ENCODE assay signal across 28 cellular contexts in the genomic region with DNA sequence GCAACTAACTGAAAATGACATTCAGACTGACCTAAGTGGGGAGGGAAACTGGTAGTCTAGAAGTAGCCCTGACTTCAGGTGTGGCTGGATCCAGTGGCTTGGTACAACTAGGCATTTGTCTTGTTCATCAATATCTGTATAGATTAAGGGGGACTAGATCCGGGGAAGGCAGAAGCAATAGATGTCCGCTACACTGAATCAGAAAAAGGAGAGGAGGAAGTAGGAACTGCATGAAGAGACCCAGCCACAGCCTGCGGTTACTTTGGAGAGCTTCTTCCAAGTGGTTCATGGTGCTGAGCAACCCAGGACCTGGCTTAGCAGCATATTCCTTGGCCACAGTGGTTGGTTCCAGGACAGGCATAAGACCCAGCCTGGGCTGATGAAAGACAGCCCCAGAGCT. TPM values are rescaled to one million over a fixed set of nuclear protein-coding genes. Genes with fewer than 3 reads are reported as not detected.
A peak's percentile ranks its signal among the peaks of the same experiment; 100 is the strongest.
DNase-seq lines count a peak whose midpoint lies in the region; ATAC-seq, FAIRE-seq and TF ChIP-seq lines count a peak whose summit lies in the region.
"Had no signal": no experiment of that assay in that cellular context is flagged by ENCODE, and none has a peak within 500 bp of the region (broad histone marks: within the 10 kb centered on the region; RNA-seq: fewer than 3 reads in every experiment).

No MANE protein-coding gene starts in this region.

- no TSS peak for BruUV-seq in HepG2 (replicated peaks; lab: Mats Ljungman, UMichigan)

- in situ Hi-C loops in HepG2 (cut with HindIII; ENCODE audit: extremely low pct_ligation_motif_present, low pct_unique_long_range_greater_than_20kb), result no loop called here

- no peaks in the 10 kb centered on the region; a peak in 1 of 5 replicates for H3K27me3 ChIP-seq in HepG2 (ENCODE audit: control insufficient read depth in 1 of 2, insufficient read depth in 2 of 2, low read length in 2 of 2)
- H3K27me3 ChIP-seq in right lobe of liver, result no peaks in the 10 kb centered on the region

- POLR2A ChIA-PET in HepG2 (lab: Yijun Ruan, JAX), result interaction anchor here (0.7 to 1.2 kb wide), 2 partner anchors 11 to 82 kb away, joined by 3 to 4 read pairs; no protein-coding TSS in a partner anchor

- ATAC-seq in HepG2 (no peak), right lobe of liver (no peak), HG03045 (IDR thresholded peaks at IDR 0.05; ENCODE audit: unreplicated experiment) (no peak), GM21381 (IDR thresholded peaks at IDR 0.05; ENCODE audit: unreplicated experiment) (no peak)
- ATAC-seq: effector memory CD8-positive, alpha-beta T cell; esophagus mucosa; left lobe of liver; sciatic nerve had no signal

- H3K9me3 ChIP-seq in HepG2 (ENCODE audit: low read length) (no peaks in the 10 kb centered on the region), right lobe of liver (no peaks in the 10 kb centered on the region)
- H3K9me3 ChIP-seq: BE2C, Caco-2, stomach had no signal

- no peak for DNase-seq in HepG2 (ENCODE audit: low spot score)
- DNase-seq in right lobe of liver, result no peak
- peak; percentile 98 for DNase-seq in MV-4-11 (lab: John Stamatoyannopoulos, UW)
- peak; percentile 32 for DNase-seq in SKM-1 (lab: John Stamatoyannopoulos, UW; ENCODE audit: unreplicated experiment)
- peak; percentile 41 for DNase-seq in urothelium cell line (ENCODE audit: low spot score)
- DNase-seq in activated naive CD4-positive, alpha-beta T cell treated with anti-CD3 and anti-CD28 coated beads, Interleukin-2, amount 50 U/mL, for 16 hours, result no peak
- DNase-seq: activated B cell treated with CpG ODN at 0.5 μM for 24 hours; activated CD4-positive, alpha-beta T cell treated with anti-CD3 and anti-CD28 coated beads, Interleukin-2, amount 50 U/mL, for 4 hours; activated effector memory CD4-positive, alpha-beta T cell treated with anti-CD3 and anti-CD28 coated beads, Interleukin-2, amount 50 U/mL, for 16 hours; BE2C; Caco-2; effector memory CD8-positive, alpha-beta T cell; foreskin melanocyte; H9; immature natural killer cell; NCI-H510A treated with DMSO at 0.1 percent for 48 hours; nephron progenitor cell; SHP77; stimulated activated CD4-positive, alpha-beta T cell treated with anti-CD3 and anti-CD28 coated beads, Interleukin-15, amount 100 ng/mL, for 24 hours; stomach; trophoblast cell had no signal

- H3K27ac ChIP-seq in HepG2 (ENCODE audit: extremely low read length, insufficient read depth, low read length) (no peak overlapping the region), right lobe of liver (no peak overlapping the region)
- H3K27ac ChIP-seq: stomach had no signal

- TF ChIP-seq EP300 in HepG2 (IDR thresholded peaks at IDR 0.05; ENCODE audit: low read depth in 2 of 2, low read length in 2 of 2), result no peak
- TF ChIP-seq EP300 in HepG2 (CRISPR knock-in tag; IDR thresholded peaks at IDR 0.05; ENCODE audit: borderline replicate concordance), result no peak

- H3K4me3 ChIP-seq in HepG2 (replicated peaks in 1 of 3; ENCODE audit: insufficient read depth in 1 of 3, low read depth in 2 of 3, low read length in 3 of 3) (no peak overlapping the region), right lobe of liver (no peak overlapping the region)
- H3K4me3 ChIP-seq: stomach had no signal

- TF ChIP-seq POLR2A in HepG2 (IDR thresholded peaks at IDR 0.05; ENCODE audit: insufficient read depth in 1 of 2, low read depth in 2 of 2, low read length in 2 of 2) (no peak), right lobe of liver (IDR thresholded peaks at IDR 0.05) (no peak)

- TF ChIP-seq CTCF in HepG2 (CRISPR knock-in tag; IDR thresholded peaks at IDR 0.05), result no peak
- no peak for TF ChIP-seq CTCF in right lobe of liver (IDR thresholded peaks at IDR 0.05)

- FAIRE-seq in HepG2 (lab: Jason Lieb, UNC), result no peak
- FAIRE-seq in urothelium cell line (lab: Jason Lieb, UNC), result no peak

- no peaks in the 10 kb centered on the region for H3K79me2 ChIP-seq in HepG2 (ENCODE audit: insufficient read depth, low read length)

- TF ChIP-seq RAD21 in HepG2 (CRISPR knock-in tag; IDR thresholded peaks at IDR 0.05), result no peak

- H3K36me3 ChIP-seq in HepG2 (replicated peaks in 1 of 2; ENCODE audit: control insufficient read depth in 1 of 2, insufficient read depth in 2 of 2, low read length in 2 of 2), result no peaks in the 10 kb centered on the region
- H3K36me3 ChIP-seq in right lobe of liver, result no peaks in the 10 kb centered on the region
- H3K36me3 ChIP-seq: BE2C, stomach had no signal

- no peak overlapping the region for H2AFZ ChIP-seq in HepG2 (ENCODE audit: low read length)

- no peaks in the 10 kb centered on the region for H4K20me1 ChIP-seq in HepG2 (ENCODE audit: insufficient read depth, low read length)

- peaks cover 21% of the 10 kb centered on the region for H3K4me1 ChIP-seq in HepG2 (ENCODE audit: insufficient read depth, low read length)
- peaks cover 0 to 6% (median 0%) of the 10 kb centered on the region in 4 donors for H3K4me1 ChIP-seq in right lobe of liver
- H3K4me1 ChIP-seq: BE2C had no signal

- no peak overlapping the region for H3K9ac ChIP-seq in HepG2 (ENCODE audit: insufficient read depth, low read depth, low read length)

- H3K4me2 ChIP-seq in HepG2 (ENCODE audit: low read depth, low read length), result no peak overlapping the region

- 35% methylated on average over 3 of the region's 3 CpGs for WGBS in HepG2 (ENCODE audit: low lambda C conversion rate)
- 67% methylated on average over 3 of the region's 3 CpGs for WGBS in right lobe of liver (ENCODE audit: insufficient coverage, low coverage, low lambda C conversion rate, missing lambda C conversion rate)

- intact Hi-C loops in HepG2 (cut with micrococcal nuclease; ENCODE audit: unreplicated experiment) (no loop called here), right lobe of liver (cut with DNase I) (loop anchor here in 1 of 2 donors (10.0 kb wide), 1 partner anchor 128 kb away; no protein-coding TSS in a partner anchor)

- CTCF ChIA-PET in HepG2 (lab: Yijun Ruan, JAX; ENCODE audit: low intra/inter-chr PET ratio, low total read pairs), result no interaction called here

RNA-seq across cellular contexts. Expression of gene PRODH2, which starts 9.9 kb away (rescaled TPM):
- total RNA-seq in HepG2 (2016; rRNA removed; fragmentation: Illumina TruSeq; extraction: Trizol) (42.0 and 86.7 TPM in 2 replicates), right lobe of liver (100 to 1,000 TPM in 4 of 6 experiments, 10 to 100 TPM in 2; 60.3 to 281 (median 134) TPM)
- 11.9 and 12.2 TPM in 2 replicates for total RNA-seq in HepG2 (2016; cell fraction: cytosol; rRNA removed; fragmentation: Illumina TruSeq; extraction: Trizol; ENCODE audit: low read depth)
- 39.5 and 89.1 TPM in 2 replicates for total RNA-seq in HepG2 (2016; cell fraction: insoluble cytoplasmic fraction; rRNA removed; fragmentation: Illumina TruSeq; extraction: Trizol)
- 16.9 and 18.4 TPM in 2 replicates for total RNA-seq in HepG2 (2016; cell fraction: membrane; rRNA removed; fragmentation: Illumina TruSeq; extraction: Trizol)
- total RNA-seq in HepG2 (2016; cell fraction: nucleus; rRNA removed; fragmentation: Illumina TruSeq; extraction: Trizol), result 80.7 and 85.7 TPM in 2 replicates
- polyA plus RNA-seq in HepG2 (2011; rRNA removed), result 118 and 171 TPM in 2 replicates
- polyA plus RNA-seq in HepG2 (2011; cell fraction: cytosol; rRNA removed), result 66.0 and 85.6 TPM in 2 replicates
- polyA plus RNA-seq in HepG2 (2011; cell fraction: nucleus; rRNA removed), result 867 and 973 TPM in 2 replicates
- polyA plus RNA-seq in HepG2 (2012), result 82.8 and 111 TPM in 2 replicates
- polyA plus RNA-seq in HepG2 (2016; cell fraction: cytosol; fragmentation: Illumina TruSeq; extraction: Trizol; ENCODE audit: low read depth), result 9.1 and 9.3 TPM in 2 replicates
- 25.7 and 31.6 TPM in 2 replicates for polyA plus RNA-seq in HepG2 (2016; cell fraction: insoluble cytoplasmic fraction; fragmentation: Illumina TruSeq; extraction: Trizol; ENCODE audit: low read depth)
- polyA plus RNA-seq in HepG2 (2016; cell fraction: membrane; fragmentation: Illumina TruSeq; extraction: Trizol; ENCODE audit: low read depth), result 10.1 and 10.2 TPM in 2 replicates
- polyA plus RNA-seq in HepG2 (2016; cell fraction: nucleus; fragmentation: Illumina TruSeq; extraction: Trizol; ENCODE audit: insufficient read depth, low read depth), result 177 and 194 TPM in 2 replicates
- polyA minus RNA-seq in HepG2 (2011; rRNA and poly(A)+ RNA removed; ENCODE audit: low replicate concordance), result 71.9 TPM in 1 of 2 replicates, not detected in the other
- polyA minus RNA-seq in HepG2 (2011; cell fraction: cytosol; rRNA and poly(A)+ RNA removed), result 22.9 and 25.9 TPM in 2 replicates
- 76.7 and 102 TPM in 2 replicates for polyA minus RNA-seq in HepG2 (2011; cell fraction: nucleus; rRNA and poly(A)+ RNA removed)
- total RNA-seq: A172; activated B cell treated with CpG ODN at 0.5 μM for 24 hours; Caco-2; esophagus mucosa; H9; sciatic nerve; stomach; T-helper 1 cell treated with Interleukin-12 subunit alpha and Interleukin-12 subunit beta and Interleukin-4 antibody, amounts not matched to agents 30 ng/mL and 1 ng/mL, for 36 hours had no signal
- polyA plus RNA-seq: immature natural killer cell had no signal

RNA-seq across cellular contexts. Expression of gene NPHS1, which starts 29.7 kb away (rescaled TPM):
- total RNA-seq in HepG2 (2016; rRNA removed; fragmentation: Illumina TruSeq; extraction: Trizol) (not detected in 2 replicates), right lobe of liver (not detected)
- not detected in 2 replicates for total RNA-seq in HepG2 (2016; cell fraction: cytosol; rRNA removed; fragmentation: Illumina TruSeq; extraction: Trizol; ENCODE audit: low read depth)
- 0.04 TPM in 2 replicates for total RNA-seq in HepG2 (2016; cell fraction: insoluble cytoplasmic fraction; rRNA removed; fragmentation: Illumina TruSeq; extraction: Trizol)
- total RNA-seq in HepG2 (2016; cell fraction: membrane; rRNA removed; fragmentation: Illumina TruSeq; extraction: Trizol), result not detected in 2 replicates
- total RNA-seq in HepG2 (2016; cell fraction: nucleus; rRNA removed; fragmentation: Illumina TruSeq; extraction: Trizol), result not detected in 2 replicates
- 0.01 TPM in 1 of 2 replicates, not detected in the other for polyA plus RNA-seq in HepG2 (2011; rRNA removed)
- 0.01 TPM in 2 replicates for polyA plus RNA-seq in HepG2 (2011; cell fraction: cytosol; rRNA removed)
- 0.16 and 0.39 TPM in 2 replicates for polyA plus RNA-seq in HepG2 (2011; cell fraction: nucleus; rRNA removed)
- polyA plus RNA-seq in HepG2 (2012), result not detected in 2 replicates
- not detected in 2 replicates for polyA plus RNA-seq in HepG2 (2016; cell fraction: cytosol; fragmentation: Illumina TruSeq; extraction: Trizol; ENCODE audit: low read depth)
- polyA plus RNA-seq in HepG2 (2016; cell fraction: insoluble cytoplasmic fraction; fragmentation: Illumina TruSeq; extraction: Trizol; ENCODE audit: low read depth), result not detected in 2 replicates
- polyA plus RNA-seq in HepG2 (2016; cell fraction: membrane; fragmentation: Illumina TruSeq; extraction: Trizol; ENCODE audit: low read depth), result not detected in 2 replicates
- 0.25 TPM in 1 of 2 replicates, not detected in the other for polyA plus RNA-seq in HepG2 (2016; cell fraction: nucleus; fragmentation: Illumina TruSeq; extraction: Trizol; ENCODE audit: insufficient read depth, low read depth)
- polyA minus RNA-seq in HepG2 (2011; rRNA and poly(A)+ RNA removed; ENCODE audit: low replicate concordance), result 0.05 TPM in 1 of 2 replicates, not detected in the other
- polyA minus RNA-seq in HepG2 (2011; cell fraction: cytosol; rRNA and poly(A)+ RNA removed), result not detected in 2 replicates
- not detected in 2 replicates for polyA minus RNA-seq in HepG2 (2011; cell fraction: nucleus; rRNA and poly(A)+ RNA removed)
- total RNA-seq: A172; Caco-2; esophagus mucosa; left lobe of liver; sciatic nerve; T-helper 1 cell treated with Interleukin-12 subunit alpha and Interleukin-12 subunit beta and Interleukin-4 antibody, amounts not matched to agents 30 ng/mL and 1 ng/mL, for 36 hours had no signal
- polyA plus RNA-seq: immature natural killer cell had no signal

RNA-seq across cellular contexts. Expression of gene KIRREL2, which starts 34.1 kb away (rescaled TPM):
- total RNA-seq in HepG2 (2016; rRNA removed; fragmentation: Illumina TruSeq; extraction: Trizol), result 2.2 and 2.4 TPM in 2 replicates
- 1.1 and 1.3 TPM in 2 replicates for total RNA-seq in HepG2 (2016; cell fraction: cytosol; rRNA removed; fragmentation: Illumina TruSeq; extraction: Trizol; ENCODE audit: low read depth)
- 1.9 and 2.4 TPM in 2 replicates for total RNA-seq in HepG2 (2016; cell fraction: insoluble cytoplasmic fraction; rRNA removed; fragmentation: Illumina TruSeq; extraction: Trizol)
- 2.2 and 2.6 TPM in 2 replicates for total RNA-seq in HepG2 (2016; cell fraction: membrane; rRNA removed; fragmentation: Illumina TruSeq; extraction: Trizol)
- total RNA-seq in HepG2 (2016; cell fraction: nucleus; rRNA removed; fragmentation: Illumina TruSeq; extraction: Trizol), result 1.2 and 1.3 TPM in 2 replicates
- polyA plus RNA-seq in HepG2 (2011; rRNA removed), result 0.17 and 0.18 TPM in 2 replicates
- polyA plus RNA-seq in HepG2 (2011; cell fraction: cytosol; rRNA removed), result 0.21 and 0.30 TPM in 2 replicates
- polyA plus RNA-seq in HepG2 (2011; cell fraction: nucleus; rRNA removed), result 0.29 and 0.32 TPM in 2 replicates
- polyA plus RNA-seq in HepG2 (2012), result 0.07 TPM in 2 replicates
- polyA plus RNA-seq in HepG2 (2016; cell fraction: cytosol; fragmentation: Illumina TruSeq; extraction: Trizol; ENCODE audit: low read depth), result 1.2 and 1.8 TPM in 2 replicates
- 2.9 and 3.3 TPM in 2 replicates for polyA plus RNA-seq in HepG2 (2016; cell fraction: insoluble cytoplasmic fraction; fragmentation: Illumina TruSeq; extraction: Trizol; ENCODE audit: low read depth)
- polyA plus RNA-seq in HepG2 (2016; cell fraction: membrane; fragmentation: Illumina TruSeq; extraction: Trizol; ENCODE audit: low read depth), result 2.2 and 2.6 TPM in 2 replicates
- 3.1 and 3.3 TPM in 2 replicates for polyA plus RNA-seq in HepG2 (2016; cell fraction: nucleus; fragmentation: Illumina TruSeq; extraction: Trizol; ENCODE audit: insufficient read depth, low read depth)
- polyA minus RNA-seq in HepG2 (2011; rRNA and poly(A)+ RNA removed; ENCODE audit: low replicate concordance), result 0.16 TPM in 1 of 2 replicates, not detected in the other
- 0.26 TPM in 1 of 2 replicates, not detected in the other for polyA minus RNA-seq in HepG2 (2011; cell fraction: cytosol; rRNA and poly(A)+ RNA removed)
- 0.12 and 0.13 TPM in 2 replicates for polyA minus RNA-seq in HepG2 (2011; cell fraction: nucleus; rRNA and poly(A)+ RNA removed)
- not detected for total RNA-seq in right lobe of liver
- total RNA-seq: activated B cell treated with CpG ODN at 0.5 μM for 24 hours had no signal

RNA-seq across cellular contexts. Expression of gene APLP1, which starts 45.8 kb away (rescaled TPM):
- total RNA-seq in HepG2 (2016; rRNA removed; fragmentation: Illumina TruSeq; extraction: Trizol) (2.3 and 2.9 TPM in 2 replicates), right lobe of liver (1 to 10 TPM in 1 of 6 experiments, under 1 TPM in 2, not detected in 3; 0.27 to 1.5 (median 0.37) TPM)
- total RNA-seq in HepG2 (2016; cell fraction: cytosol; rRNA removed; fragmentation: Illumina TruSeq; extraction: Trizol; ENCODE audit: low read depth), result 0.79 and 1.7 TPM in 2 replicates
- 0.65 and 3.2 TPM in 2 replicates for total RNA-seq in HepG2 (2016; cell fraction: insoluble cytoplasmic fraction; rRNA removed; fragmentation: Illumina TruSeq; extraction: Trizol)
- total RNA-seq in HepG2 (2016; cell fraction: membrane; rRNA removed; fragmentation: Illumina TruSeq; extraction: Trizol), result 0.83 and 1.4 TPM in 2 replicates
- total RNA-seq in HepG2 (2016; cell fraction: nucleus; rRNA removed; fragmentation: Illumina TruSeq; extraction: Trizol), result 2.7 and 3.8 TPM in 2 replicates
- polyA plus RNA-seq in HepG2 (2011; rRNA removed), result 2.0 and 3.1 TPM in 2 replicates
- 1.0 and 2.3 TPM in 2 replicates for polyA plus RNA-seq in HepG2 (2011; cell fraction: cytosol; rRNA removed)
- polyA plus RNA-seq in HepG2 (2011; cell fraction: nucleus; rRNA removed), result 2.4 and 4.2 TPM in 2 replicates
- 0.70 and 1.2 TPM in 2 replicates for polyA plus RNA-seq in HepG2 (2012)
- polyA plus RNA-seq in HepG2 (2016; cell fraction: cytosol; fragmentation: Illumina TruSeq; extraction: Trizol; ENCODE audit: low read depth), result 1.1 and 1.4 TPM in 2 replicates
- polyA plus RNA-seq in HepG2 (2016; cell fraction: insoluble cytoplasmic fraction; fragmentation: Illumina TruSeq; extraction: Trizol; ENCODE audit: low read depth), result 1.4 and 4.4 TPM in 2 replicates
- polyA plus RNA-seq in HepG2 (2016; cell fraction: membrane; fragmentation: Illumina TruSeq; extraction: Trizol; ENCODE audit: low read depth), result 2.2 and 3.5 TPM in 2 replicates
- 9.5 and 10.5 TPM in 2 replicates for polyA plus RNA-seq in HepG2 (2016; cell fraction: nucleus; fragmentation: Illumina TruSeq; extraction: Trizol; ENCODE audit: insufficient read depth, low read depth)
- polyA minus RNA-seq in HepG2 (2011; rRNA and poly(A)+ RNA removed; ENCODE audit: low replicate concordance), result 0.51 and 2.8 TPM in 2 replicates
- polyA minus RNA-seq in HepG2 (2011; cell fraction: cytosol; rRNA and poly(A)+ RNA removed), result 0.35 and 1.8 TPM in 2 replicates
- polyA minus RNA-seq in HepG2 (2011; cell fraction: nucleus; rRNA and poly(A)+ RNA removed), result 1.2 TPM in 1 of 2 replicates, not detected in the other
- total RNA-seq: activated B cell treated with CpG ODN at 0.5 μM for 24 hours had no signal

RNA-seq across cellular contexts. Expression of gene ARHGAP33, which starts 47.2 kb away (rescaled TPM):
- total RNA-seq in HepG2 (2016; rRNA removed; fragmentation: Illumina TruSeq; extraction: Trizol), result 0.83 and 1.3 TPM in 2 replicates
- total RNA-seq in HepG2 (2016; cell fraction: cytosol; rRNA removed; fragmentation: Illumina TruSeq; extraction: Trizol; ENCODE audit: low read depth), result 0.10 and 0.26 TPM in 2 replicates
- 0.42 and 1.9 TPM in 2 replicates for total RNA-seq in HepG2 (2016; cell fraction: insoluble cytoplasmic fraction; rRNA removed; fragmentation: Illumina TruSeq; extraction: Trizol)
- total RNA-seq in HepG2 (2016; cell fraction: membrane; rRNA removed; fragmentation: Illumina TruSeq; extraction: Trizol), result 0.93 and 1.1 TPM in 2 replicates
- 6.3 and 7.2 TPM in 2 replicates for total RNA-seq in HepG2 (2016; cell fraction: nucleus; rRNA removed; fragmentation: Illumina TruSeq; extraction: Trizol)
- 2.7 and 4.1 TPM in 2 replicates for polyA plus RNA-seq in HepG2 (2011; rRNA removed)
- polyA plus RNA-seq in HepG2 (2011; cell fraction: cytosol; rRNA removed), result 0.65 and 1.0 TPM in 2 replicates
- polyA plus RNA-seq in HepG2 (2011; cell fraction: nucleus; rRNA removed), result 63.2 and 100 TPM in 2 replicates
- polyA plus RNA-seq in HepG2 (2012), result 4.6 and 10.5 TPM in 2 replicates
- 0.27 and 0.71 TPM in 2 replicates for polyA plus RNA-seq in HepG2 (2016; cell fraction: cytosol; fragmentation: Illumina TruSeq; extraction: Trizol; ENCODE audit: low read depth)
- 1.5 and 1.8 TPM in 2 replicates for polyA plus RNA-seq in HepG2 (2016; cell fraction: insoluble cytoplasmic fraction; fragmentation: Illumina TruSeq; extraction: Trizol; ENCODE audit: low read depth)
- polyA plus RNA-seq in HepG2 (2016; cell fraction: membrane; fragmentation: Illumina TruSeq; extraction: Trizol; ENCODE audit: low read depth), result 0.72 and 1.1 TPM in 2 replicates
- polyA plus RNA-seq in HepG2 (2016; cell fraction: nucleus; fragmentation: Illumina TruSeq; extraction: Trizol; ENCODE audit: insufficient read depth, low read depth), result 16.8 and 20.7 TPM in 2 replicates
- polyA minus RNA-seq in HepG2 (2011; rRNA and poly(A)+ RNA removed; ENCODE audit: low replicate concordance), result 5.6 and 6.2 TPM in 2 replicates
- polyA minus RNA-seq in HepG2 (2011; cell fraction: cytosol; rRNA and poly(A)+ RNA removed), result 0.69 and 1.5 TPM in 2 replicates
- polyA minus RNA-seq in HepG2 (2011; cell fraction: nucleus; rRNA and poly(A)+ RNA removed), result 7.0 and 11.5 TPM in 2 replicates
- 1 to 10 TPM in 5 of 6 experiments, under 1 TPM in 1; 0.37 to 5.2 (median 3.1) TPM for total RNA-seq in right lobe of liver

Comparison
In these comparisons a context has a peak if more than half of its experiments do, and no peak if none do; other contexts are left out.
1. DNase-seq: peak in MV-4-11 (single experiment), SKM-1 (single experiment) and urothelium cell line (single experiment); none in HepG2 (single experiment), right lobe of liver (0 of 3) and activated naive CD4-positive, alpha-beta T cell treated with anti-CD3 and anti-CD28 coated beads, Interleukin-2, amount 50 U/mL, for 16 hours (single experiment).